Comparison of ENCODE assay signal across 12 cellular contexts in the genomic region with DNA sequence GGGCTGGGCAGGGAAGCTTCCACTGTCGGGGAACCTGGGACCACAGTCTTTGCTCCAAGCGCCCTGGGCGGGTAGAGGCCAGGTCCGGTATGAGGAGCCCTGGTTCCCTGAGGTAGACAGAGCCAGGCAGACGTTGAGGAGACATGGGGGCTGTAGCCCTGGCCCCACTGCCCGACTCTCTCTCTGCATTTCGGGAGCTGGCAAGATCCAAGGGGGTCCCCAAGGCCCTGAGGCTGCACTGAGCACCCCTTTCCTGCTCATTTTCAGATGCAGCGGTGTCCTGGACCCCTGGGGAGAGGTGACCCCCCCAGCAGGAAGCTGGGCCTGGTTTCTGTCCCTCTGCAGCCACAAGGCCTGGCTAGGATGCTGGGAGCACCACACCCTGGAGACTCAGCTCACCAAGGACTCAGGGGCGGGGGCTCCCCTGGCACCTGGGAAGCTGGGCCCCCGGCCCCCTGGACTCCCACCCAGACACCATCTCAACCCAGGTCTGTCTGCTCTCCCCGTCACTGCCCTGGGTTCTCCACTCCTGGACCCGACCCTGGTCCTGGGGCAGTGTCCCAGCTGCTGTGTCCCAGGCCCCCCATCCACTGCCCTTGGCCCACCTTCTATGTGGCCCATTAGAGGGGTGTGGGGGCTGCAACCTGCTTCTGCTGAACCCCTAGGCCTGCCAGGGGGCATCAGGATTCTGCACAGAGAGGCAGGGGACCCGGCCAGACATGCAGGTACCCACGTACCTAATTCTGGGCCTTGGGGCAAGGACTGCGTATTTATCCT. TPM values are rescaled to one million over a fixed set of nuclear protein-coding genes. Genes with fewer than 3 reads are reported as not detected.
A peak's percentile ranks its signal among the peaks of the same experiment; 100 is the strongest.
DNase-seq lines count a peak whose midpoint lies in the region; ATAC-seq and TF ChIP-seq lines count a peak whose summit lies in the region.
"Had no signal": no experiment of that assay in that cellular context is flagged by ENCODE, and none has a peak within 500 bp of the region (broad histone marks: within the 10 kb centered on the region; RNA-seq: fewer than 3 reads in every experiment).

No MANE protein-coding gene starts in this region.

- TF ChIP-seq CTCF in VCaP (conservative IDR thresholded peaks at IDR 0.05) (no peak; the same call in none of the 2 replicates), right lobe of liver (IDR thresholded peaks at IDR 0.05) (no peak), hepatocyte (IDR thresholded peaks at IDR 0.05; ENCODE audit: poor library complexity) (no peak)

- no peaks in the 10 kb centered on the region for H3K36me3 ChIP-seq in right lobe of liver
- H3K36me3 ChIP-seq in hepatocyte (replicated peaks; ENCODE audit: insufficient read depth, low read depth), result no peaks in the 10 kb centered on the region
- H3K36me3 ChIP-seq: prostate gland, vagina had no signal

- H3K4me1 ChIP-seq in right lobe of liver (no peaks in the 10 kb centered on the region), hepatocyte (ENCODE audit: insufficient read depth) (peaks cover 6% of the 10 kb centered on the region)

- H3K79me2 ChIP-seq in hepatocyte, result no peaks in the 10 kb centered on the region

- peaks cover 6% of the 10 kb centered on the region for H3K4me1 Mint-ChIP-seq in stimulated activated naive CD8-positive, alpha-beta T cell treated with anti-CD3 and anti-CD28 coated beads, Interleukin-15, amount 100 ng/mL, for 72 hours

- H3K27ac ChIP-seq in VCaP (peak overlapping the region; percentile 58), right lobe of liver (no peak overlapping the region), hepatocyte (no peak overlapping the region)
- H3K27ac ChIP-seq: prostate gland, vagina had no signal

- ATAC-seq in stimulated activated naive CD8-positive, alpha-beta T cell treated with anti-CD3 and anti-CD28 coated beads, Interleukin-15, amount 100 ng/mL, for 72 hours, result peak; percentile 11
- no peak for ATAC-seq in stimulated activated naive CD8-positive, alpha-beta T cell treated with anti-CD3 and anti-CD28 coated beads, Interleukin-15, Interleukin-2, amounts not matched to agents 100 U/mL and 50 U/mL, for 24 hours
- no peak for ATAC-seq in right lobe of liver

- no peak overlapping the region for H3K27ac Mint-ChIP-seq in stimulated activated naive CD8-positive, alpha-beta T cell treated with anti-CD3 and anti-CD28 coated beads, Interleukin-15, amount 100 ng/mL, for 72 hours

- no peak overlapping the region for H3K4me3 Mint-ChIP-seq in stimulated activated naive CD8-positive, alpha-beta T cell treated with anti-CD3 and anti-CD28 coated beads, Interleukin-15, amount 100 ng/mL, for 72 hours

- H4K20me1 ChIP-seq in hepatocyte (ENCODE audit: insufficient read depth, poor library complexity, severe bottlenecking), result no peaks in the 10 kb centered on the region

- intact Hi-C loops in right lobe of liver (cut with DNase I), result loop anchor here (5.0 to 10.0 kb wide), 3 partner anchors 157 to 204 kb away; no protein-coding TSS in a partner anchor

- no peaks in the 10 kb centered on the region for H3K9me3 Mint-ChIP-seq in stimulated activated naive CD8-positive, alpha-beta T cell treated with anti-CD3 and anti-CD28 coated beads, Interleukin-15, amount 100 ng/mL, for 72 hours

- H3K9me3 ChIP-seq in right lobe of liver (no peaks in the 10 kb centered on the region), hepatocyte (ENCODE audit: low read depth) (no peaks in the 10 kb centered on the region)
- H3K9me3 ChIP-seq: prostate gland, vagina had no signal

- peaks cover 45% of the 10 kb centered on the region for H3K27me3 Mint-ChIP-seq in stimulated activated naive CD8-positive, alpha-beta T cell treated with anti-CD3 and anti-CD28 coated beads, Interleukin-15, amount 100 ng/mL, for 72 hours

- no peak for TF ChIP-seq POLR2A in right lobe of liver (IDR thresholded peaks at IDR 0.05)

- no peak overlapping the region for H3K4me2 ChIP-seq in hepatocyte

- no peak overlapping the region for H3K4me3 ChIP-seq in right lobe of liver
- no peak overlapping the region for H3K4me3 ChIP-seq in hepatocyte
- H3K4me3 ChIP-seq: prostate gland, vagina had no signal

- no peak for DNase-seq in stimulated activated naive CD8-positive, alpha-beta T cell treated with anti-CD3 and anti-CD28 coated beads, Interleukin-15, amount 100 ng/mL, for 72 hours
- DNase-seq in stimulated activated naive CD8-positive, alpha-beta T cell treated with anti-CD3 and anti-CD28 coated beads, Interleukin-15, Interleukin-2, amounts not matched to agents 100 U/mL and 50 U/mL, for 24 hours, result no peak
- peak in 2 of 3 donors; percentile 19 to 46 for DNase-seq in right lobe of liver
- DNase-seq in NK-92 treated with Interleukin-12 subunit alpha and Interleukin-12 subunit beta, amount 100 ng/mL, for 24 hours (lab: John Stamatoyannopoulos, UW), result no peak
- DNase-seq in hepatocyte (ENCODE audit: low spot score), result no peak
- DNase-seq in COLO829 (ENCODE audit: low spot score), result no peak
- no peak for DNase-seq in NOMO-1 treated with dmso at 0.1 percent for 144 hours (lab: John Stamatoyannopoulos, UW; ENCODE audit: unreplicated experiment)
- DNase-seq: amniotic stem cell had no signal

- H3K27me3 ChIP-seq in right lobe of liver (no peaks in the 10 kb centered on the region), hepatocyte (peaks cover 4% of the 10 kb centered on the region)
- H3K27me3 ChIP-seq: vagina had no signal

- 70% methylated on average over 2 of the region's 15 CpGs for WGBS in right lobe of liver (ENCODE audit: insufficient coverage, low coverage, low lambda C conversion rate, missing lambda C conversion rate)
- 77% methylated on average over 15 of the region's 15 CpGs for WGBS in hepatocyte (ENCODE audit: low lambda C conversion rate, missing lambda C conversion rate)

- no peaks in the 10 kb centered on the region for H3K9me2 ChIP-seq in hepatocyte (replicated peaks; ENCODE audit: insufficient read depth)

- no peak overlapping the region for H2AFZ ChIP-seq in hepatocyte

RNA-seq across cellular contexts. Expression of a gene that starts 15.0 kb away (rescaled TPM):
- 1 to 10 TPM in 2 of 6 experiments, under 1 TPM in 4; 0.31 to 2.1 (median 0.72) TPM for total RNA-seq in right lobe of liver
- not detected in 2 replicates for total RNA-seq in hepatocyte
- not detected in 2 replicates for polyA plus RNA-seq in hepatocyte
- total RNA-seq: myocyte, vagina had no signal

RNA-seq across cellular contexts. Expression of a gene that starts 23.1 kb away (rescaled TPM):
- total RNA-seq in right lobe of liver, result under 1 TPM in 1 of 6 experiments, not detected in 5; 0.04 TPM
- 6.7 and 18.2 TPM in 2 replicates for total RNA-seq in hepatocyte
- polyA plus RNA-seq in hepatocyte, result 0.77 and 0.83 TPM in 2 replicates
- total RNA-seq: myocyte, vagina had no signal

Comparison
In these comparisons a context has a peak if more than half of its experiments do, and no peak if none do; other contexts are left out.
1. DNase-seq: peak in right lobe of liver (2 of 3); none in stimulated activated naive CD8-positive, alpha-beta T cell treated with anti-CD3 and anti-CD28 coated beads, Interleukin-15, amount 100 ng/mL, for 72 hours (0 of 2), stimulated activated naive CD8-positive, alpha-beta T cell treated with anti-CD3 and anti-CD28 coated beads, Interleukin-15, Interleukin-2, amounts not matched to agents 100 U/mL and 50 U/mL, for 24 hours (single experiment), NK-92 treated with Interleukin-12 subunit alpha and Interleukin-12 subunit beta, amount 100 ng/mL, for 24 hours (single experiment), hepatocyte (single experiment), COLO829 (single experiment) and NOMO-1 treated with dmso at 0.1 percent for 144 hours (single experiment).